Comparison of ENCODE assay signal across 24 cellular contexts in the genomic region with DNA sequence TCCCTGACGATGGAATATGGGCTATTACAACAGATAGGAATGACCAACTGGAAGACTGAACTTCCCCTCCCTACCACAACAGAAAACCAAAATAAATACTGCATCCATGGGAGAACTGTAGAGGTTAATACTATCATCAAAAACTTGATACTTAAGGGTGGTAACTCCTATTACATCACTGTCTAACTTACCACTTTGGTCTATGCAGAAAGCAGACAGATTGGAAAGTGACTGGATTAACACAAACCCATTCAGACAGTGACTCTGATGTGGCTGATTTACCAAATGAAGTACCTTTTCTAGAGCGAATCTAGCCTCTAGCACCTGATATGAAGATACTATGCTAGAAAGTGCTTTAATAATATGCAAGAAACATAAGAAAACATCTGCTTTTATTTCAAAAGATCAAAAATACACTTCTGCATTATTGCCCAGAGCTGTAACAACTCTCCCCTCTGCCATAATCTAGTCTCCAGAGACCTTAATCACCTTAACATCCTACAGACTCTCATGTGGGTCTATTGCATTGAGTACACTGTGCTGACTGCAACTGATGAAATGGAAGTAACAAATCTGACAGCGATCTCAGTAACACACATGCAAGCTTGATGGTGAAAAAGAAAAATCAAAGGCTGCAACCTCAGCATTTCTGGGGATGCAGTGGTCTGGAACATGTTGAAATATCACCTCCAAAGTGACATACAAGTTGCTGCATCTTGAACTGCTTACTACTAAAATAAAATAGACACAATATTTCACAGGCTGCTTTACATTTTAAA.
"Had no signal": no experiment of that assay in that cellular context is flagged by ENCODE, and none has a peak within 500 bp of the region (broad histone marks: within the 10 kb centered on the region; RNA-seq: fewer than 3 reads in every experiment).

No MANE protein-coding gene starts in this region.

- H3K9me3 Mint-ChIP-seq: activated CD8-positive, alpha-beta T cell treated with anti-CD3 and anti-CD28 coated beads for 36 hours; activated naive CD4-positive, alpha-beta T cell treated with anti-CD3 and anti-CD28 coated beads, Interleukin-2, amount 10 ng/mL, durations not matched to agents 7 days and 5 days; activated naive CD8-positive, alpha-beta T cell treated with anti-CD3 and anti-CD28 coated beads for 36 hours; activated T-cell treated with anti-CD3 and anti-CD28 coated beads, Interleukin-2, amount 50 U/mL, for 72 hours; activated T-helper 2 cell treated with anti-CD3 and anti-CD28 coated beads, Interferon-gamma antibody, Interleukin-2, Interleukin-4, amounts not matched to agents 10 μg/mL and 5 μg/mL and 100 μg/mL, durations not matched to agents 14 hours and 24 hours and 36 hours; T-helper 1 cell treated with Interleukin-12 subunit alpha and Interleukin-12 subunit beta and Interleukin-4 antibody, amounts not matched to agents 30 μg/mL and 1 μg/mL, for 36 hours had no signal

- H3K27ac Mint-ChIP-seq: activated CD8-positive, alpha-beta T cell treated with anti-CD3 and anti-CD28 coated beads for 36 hours; activated naive CD4-positive, alpha-beta T cell treated with anti-CD3 and anti-CD28 coated beads, Interleukin-2, amount 10 ng/mL, durations not matched to agents 7 days and 5 days; activated naive CD8-positive, alpha-beta T cell treated with anti-CD3 and anti-CD28 coated beads for 36 hours; activated T-cell treated with anti-CD3 and anti-CD28 coated beads, Interleukin-2, amount 50 U/mL, for 72 hours; activated T-helper 2 cell treated with anti-CD3 and anti-CD28 coated beads, Interferon-gamma antibody, Interleukin-2, Interleukin-4, amounts not matched to agents 10 μg/mL and 5 μg/mL and 100 μg/mL, durations not matched to agents 14 hours and 24 hours and 36 hours; T-helper 1 cell treated with Interleukin-12 subunit alpha and Interleukin-12 subunit beta and Interleukin-4 antibody, amounts not matched to agents 30 μg/mL and 1 μg/mL, for 36 hours had no signal

- H3K36me3 Mint-ChIP-seq: activated naive CD4-positive, alpha-beta T cell treated with anti-CD3 and anti-CD28 coated beads, Interleukin-2, amount 10 ng/mL, durations not matched to agents 7 days and 5 days; activated naive CD8-positive, alpha-beta T cell treated with anti-CD3 and anti-CD28 coated beads for 36 hours had no signal

- DNase-seq: activated CD4-positive, alpha-beta T cell treated with anti-CD3 and anti-CD28 coated beads for 4 hours; activated CD8-positive, alpha-beta memory T cell treated with anti-CD3 and anti-CD28 coated beads, Interleukin-2, amount 50 U/mL, for 4 hours; activated CD8-positive, alpha-beta T cell treated with anti-CD3 and anti-CD28 coated beads for 36 hours; activated gamma-delta T cell treated with Interleukin-2 at 50 U/mL for 16 hours; activated naive CD4-positive, alpha-beta T cell treated with anti-CD3 and anti-CD28 coated beads, Interleukin-2, amount 10 ng/mL, durations not matched to agents 7 days and 5 days; activated naive CD8-positive, alpha-beta T cell treated with anti-CD3 and anti-CD28 coated beads for 36 hours; activated T-cell treated with anti-CD3 and anti-CD28 coated beads, Interleukin-2, amount 50 U/mL, for 72 hours; brain microvascular endothelial cell; KBM-7; NCI-H1092 treated with DMSO at 0.1 percent for 48 hours; NCI-H1417 treated with DMSO at 0.1 percent for 48 hours; NCI-H1694; NCI-H2029; NCI-H2107; NCI-H2171 treated with DMSO at 0.1 percent for 48 hours; NCI-H226; NCI-H526; NCI-H774; NK-92 treated with Interleukin-12 subunit alpha and Interleukin-12 subunit beta, amount 100 ng/mL, for 24 hours; Peyer's patch; SHP77 had no signal

- H3K4me1 ChIP-seq: Peyer's patch had no signal

- H3K4me3 ChIP-seq: Peyer's patch had no signal

- H3K4me1 Mint-ChIP-seq: activated naive CD4-positive, alpha-beta T cell treated with anti-CD3 and anti-CD28 coated beads, Interleukin-2, amount 10 ng/mL, durations not matched to agents 7 days and 5 days; activated naive CD8-positive, alpha-beta T cell treated with anti-CD3 and anti-CD28 coated beads for 36 hours had no signal

- H3K36me3 ChIP-seq: brain microvascular endothelial cell, Peyer's patch had no signal

- H3K27ac ChIP-seq: brain microvascular endothelial cell, Peyer's patch had no signal

- ATAC-seq: activated CD4-positive, CD25-positive, alpha-beta regulatory T cell treated with anti-CD3 and anti-CD28 coated beads, Interleukin-2, amount 50 U/mL, for 24 hours; activated CD8-positive, alpha-beta T cell treated with anti-CD3 and anti-CD28 coated beads for 36 hours; activated T-cell treated with anti-CD3 and anti-CD28 coated beads, Interleukin-2, amount 50 U/mL, for 72 hours had no signal

- H3K27me3 ChIP-seq: brain microvascular endothelial cell, Peyer's patch had no signal

- H3K9me3 ChIP-seq: Peyer's patch had no signal

- H3K4me3 Mint-ChIP-seq: activated CD8-positive, alpha-beta T cell treated with anti-CD3 and anti-CD28 coated beads for 36 hours; activated naive CD4-positive, alpha-beta T cell treated with anti-CD3 and anti-CD28 coated beads, Interleukin-2, amount 10 ng/mL, durations not matched to agents 7 days and 5 days; activated naive CD8-positive, alpha-beta T cell treated with anti-CD3 and anti-CD28 coated beads for 36 hours; activated T-cell treated with anti-CD3 and anti-CD28 coated beads, Interleukin-2, amount 50 U/mL, for 72 hours; T-helper 1 cell treated with Interleukin-12 subunit alpha and Interleukin-12 subunit beta and Interleukin-4 antibody, amounts not matched to agents 30 μg/mL and 1 μg/mL, for 36 hours had no signal
